Comparison of ENCODE assay signal across 8 cellular contexts in genomic region chr17:77449908-77450741, GRCh38.
DNase-seq lines count a peak whose midpoint lies in the region; ATAC-seq, FAIRE-seq and TF ChIP-seq lines count a peak whose summit lies in the region.

No MANE protein-coding gene starts in this region.

- H3K36me3 Mint-ChIP-seq in activated CD4-positive, alpha-beta T cell treated with anti-CD3 and anti-CD28 coated beads for 36 hours (ENCODE audit: low read depth): peaks cover 66% of the 10 kb centered on the region

- peak overlapping the region; percentile 96 for H3K4me3 Mint-ChIP-seq in activated CD4-positive, alpha-beta T cell treated with anti-CD3 and anti-CD28 coated beads for 36 hours

- no peaks in the 10 kb centered on the region for H3K9me3 Mint-ChIP-seq in activated CD4-positive, alpha-beta T cell treated with anti-CD3 and anti-CD28 coated beads for 36 hours (ENCODE audit: low read depth)

- peaks cover 23% of the 10 kb centered on the region for H3K79me2 ChIP-seq in endothelial cell of umbilical vein (ENCODE audit: control insufficient read depth, insufficient read depth, low read length)

- intact Hi-C loops in activated CD4-positive, alpha-beta T cell treated with anti-CD3 and anti-CD28 coated beads for 36 hours (cut with DNase I, micrococcal nuclease): loop anchor here (1.0 to 10.0 kb wide), 7 partner anchors 9 to 1295 kb away; partner anchors contain the start of genes JMJD6 (in 1 of the 2), METTL23 (in 1 of the 2), TMC6 (in 1 of the 2) and UBALD2 (in 1 of the 2)
- intact Hi-C loops in endothelial cell of umbilical vein (cut with micrococcal nuclease): loop anchor here (2.0 kb wide), 1 partner anchor 19 kb away; no protein-coding TSS in a partner anchor

- no peak overlapping the region for H2AFZ ChIP-seq in endothelial cell of umbilical vein (ENCODE audit: low read depth, low read length)

- TF ChIP-seq POLR2A in endothelial cell of umbilical vein (IDR thresholded peaks at IDR 0.05; ENCODE audit: low read depth, low read length): no peak

- no peaks in the 10 kb centered on the region for H3K9me1 ChIP-seq in endothelial cell of umbilical vein (replicated peaks; ENCODE audit: control insufficient read depth, extremely low read depth, insufficient read depth, low read length)

- peaks cover 51% of the 10 kb centered on the region for H3K4me1 Mint-ChIP-seq in activated CD4-positive, alpha-beta T cell treated with anti-CD3 and anti-CD28 coated beads for 36 hours

- peak; percentile 88 for DNase-seq in activated CD4-positive, alpha-beta T cell treated with anti-CD3 and anti-CD28 coated beads for 36 hours
- DNase-seq in activated CD4-positive, alpha-beta T cell treated with anti-CD3 and anti-CD28 coated beads for 1 hour: no peak
- DNase-seq in activated CD4-positive, alpha-beta T cell treated with anti-CD3 and anti-CD28 coated beads, Interleukin-2, amount 50 U/mL, for 48 hours: peak; percentile 88 to 89
- no peak for DNase-seq in endothelial cell of umbilical vein (ENCODE audit: low read depth, low spot score)

- peaks cover 37% of the 10 kb centered on the region for H3K4me1 ChIP-seq in endothelial cell of umbilical vein (ENCODE audit: control insufficient read depth, extremely low read depth, insufficient read depth, low read length)
- peaks cover 59 to 66% of the 10 kb centered on the region in 2 donors for H3K4me1 ChIP-seq in mucosa of rectum (ENCODE audit: control insufficient read depth in 2 of 2, insufficient read depth in 2 of 2, low read length in 2 of 2)
- H3K4me1 ChIP-seq in subcutaneous abdominal adipose tissue (ENCODE audit: control insufficient read depth in 5 of 5, insufficient read depth in 5 of 5, low read length in 5 of 5): peaks cover 8 to 79% (median 63%) of the 10 kb centered on the region in 5 donors

- peak overlapping the region; percentile 95 for H3K27ac Mint-ChIP-seq in activated CD4-positive, alpha-beta T cell treated with anti-CD3 and anti-CD28 coated beads for 36 hours

- H3K4me3 ChIP-seq in endothelial cell of umbilical vein (replicated peaks in 1 of 3; ENCODE audit: insufficient read depth in 1 of 3, low read depth in 1 of 3, low read length in 3 of 3) (peak overlapping the region in 2 of 3 experiments; percentile 70 to 78), mucosa of rectum (ENCODE audit: low read length in 2 of 2) (peak overlapping the region; percentile 69 to 81), subcutaneous abdominal adipose tissue (ENCODE audit: low read depth in 1 of 5, low read length in 5 of 5) (peak overlapping the region; percentile 55 to 70 (median 66))

- no peaks in the 10 kb centered on the region for H3K9me3 ChIP-seq in endothelial cell of umbilical vein (replicated peaks; ENCODE audit: control insufficient read depth, insufficient read depth, low read length)
- no peaks in the 10 kb centered on the region for H3K9me3 ChIP-seq in mucosa of rectum (ENCODE audit: control insufficient read depth in 2 of 2, low read length in 2 of 2)
- H3K9me3 ChIP-seq in subcutaneous abdominal adipose tissue (ENCODE audit: control insufficient read depth in 5 of 5, low read length in 5 of 5): peaks cover 0 to 2% (median 0%) of the 10 kb centered on the region in 5 donors

- H3K4me2 ChIP-seq in endothelial cell of umbilical vein (ENCODE audit: insufficient read depth, low read length): peak overlapping the region; percentile 88

- no peaks in the 10 kb centered on the region for H3K27me3 Mint-ChIP-seq in activated CD4-positive, alpha-beta T cell treated with anti-CD3 and anti-CD28 coated beads for 36 hours

- POLR2A ChIA-PET in activated CD4-positive, alpha-beta T cell treated with anti-CD3 and anti-CD28 coated beads for 36 hours (lab: Charles Lee): interaction anchor here (0.6 to 1.3 kb wide), 5 partner anchors 9 to 58 kb away, joined by 3 to 5 read pairs (median 3); no protein-coding TSS in a partner anchor
- POLR2A ChIA-PET in endothelial cell of umbilical vein (lab: Charles Lee): interaction anchor here (1.8 to 1.9 kb wide), 2 partner anchors 9 to 21 kb away, joined by 6 to 8 read pairs; no protein-coding TSS in a partner anchor

- BruUV-seq in endothelial cell of umbilical vein (replicated peaks; lab: Mats Ljungman, UMichigan): no TSS peak

- dilution Hi-C loops in endothelial cell of umbilical vein (cut with MboI; ENCODE audit: extremely low pct_ligation_motif_present, low sequenced_read_pairs): no loop called here

- FAIRE-seq in endothelial cell of umbilical vein (lab: Jason Lieb, UNC): peak; percentile 77

- ATAC-seq in activated CD4-positive, alpha-beta T cell treated with anti-CD3 and anti-CD28 coated beads for 36 hours: peak; percentile 44
- ATAC-seq in GM21529 (IDR thresholded peaks at IDR 0.05; ENCODE audit: unreplicated experiment) (no peak), GM19455 (IDR thresholded peaks at IDR 0.05; ENCODE audit: unreplicated experiment) (no peak)

- H3K36me3 ChIP-seq in endothelial cell of umbilical vein (ENCODE audit: control insufficient read depth in 2 of 2, extremely low read depth in 1 of 2, insufficient read depth in 2 of 2, low read length in 2 of 2): no peaks in the 10 kb centered on the region
- H3K36me3 ChIP-seq in mucosa of rectum (ENCODE audit: control insufficient read depth in 2 of 2, insufficient read depth in 2 of 2, low read length in 2 of 2): no peaks in the 10 kb centered on the region
- no peaks in the 10 kb centered on the region for H3K36me3 ChIP-seq in subcutaneous abdominal adipose tissue (ENCODE audit: control insufficient read depth in 5 of 5, insufficient read depth in 5 of 5, low read length in 5 of 5)

- no peak overlapping the region for H3K9ac ChIP-seq in endothelial cell of umbilical vein (replicated peaks; ENCODE audit: extremely low read depth, insufficient read depth, low read length)
- peak overlapping the region; percentile 62 to 75 for H3K9ac ChIP-seq in mucosa of rectum (ENCODE audit: low read depth in 1 of 2, low read length in 2 of 2)
- peak overlapping the region in 3 of 5 donors; percentile 14 to 77 (median 68) for H3K9ac ChIP-seq in subcutaneous abdominal adipose tissue (ENCODE audit: low read length in 5 of 5)

- H4K20me1 ChIP-seq in endothelial cell of umbilical vein (replicated peaks; ENCODE audit: control insufficient read depth, extremely low read depth, insufficient read depth, low read length): no peaks in the 10 kb centered on the region

- H3K27me3 ChIP-seq in endothelial cell of umbilical vein (ENCODE audit: control insufficient read depth in 2 of 2, insufficient read depth in 2 of 2, low read length in 2 of 2) (no peaks in the 10 kb centered on the region), mucosa of rectum (ENCODE audit: control insufficient read depth in 2 of 2, insufficient read depth in 2 of 2, low read length in 2 of 2) (no peaks in the 10 kb centered on the region), subcutaneous abdominal adipose tissue (ENCODE audit: control insufficient read depth in 5 of 5, insufficient read depth in 4 of 5, low read length in 5 of 5) (no peaks in the 10 kb centered on the region)

- no peak for TF ChIP-seq CTCF in endothelial cell of umbilical vein (IDR thresholded peaks at IDR 0.05; ENCODE audit: extremely low read depth in 1 of 2, insufficient read depth in 1 of 2, low read depth in 1 of 2, low read length in 2 of 2)

- no peak overlapping the region for H3K27ac ChIP-seq in endothelial cell of umbilical vein (ENCODE audit: insufficient read depth, low read depth, low read length)
- peak overlapping the region; percentile 76 to 84 for H3K27ac ChIP-seq in mucosa of rectum (ENCODE audit: low read depth in 2 of 2, low read length in 2 of 2)
- H3K27ac ChIP-seq in subcutaneous abdominal adipose tissue (ENCODE audit: low read depth, low read length): peak overlapping the region; percentile 65

- CTCF ChIA-PET in activated CD4-positive, alpha-beta T cell treated with anti-CD3 and anti-CD28 coated beads for 36 hours (lab: Charles Lee): interaction anchor here (2.0 to 4.1 kb wide), 6 partner anchors 9 to 49 kb away, joined by 5 to 27 read pairs (median 10); no protein-coding TSS in a partner anchor
- CTCF ChIA-PET in endothelial cell of umbilical vein (lab: Charles Lee): interaction anchor here (0.8 to 3.7 kb wide), 10 partner anchors 10 to 119 kb away, joined by 3 to 39 read pairs (median 4); no protein-coding TSS in a partner anchor

TF ChIP-seq in endothelial cell of umbilical vein, 7 proteins besides CTCF, POLR2A, EP300 and RAD21:
- no peak for TF ChIP-seq EZH2 (IDR thresholded peaks at IDR 0.05; ENCODE audit: borderline replicate concordance, low read depth, low read length, severe bottlenecking)
- TF ChIP-seq GATA2 (IDR thresholded peaks at IDR 0.05; ENCODE audit: insufficient read depth, insufficient read length, low read depth, low read length): peak; percentile 16
- peak; percentile 63 for TF ChIP-seq FOS (IDR thresholded peaks at IDR 0.05; ENCODE audit: borderline replicate concordance, insufficient read depth, low read length)
- TF ChIP-seq JUN (IDR thresholded peaks at IDR 0.05; ENCODE audit: borderline replicate concordance, insufficient read depth, insufficient read length, low read depth): peak; percentile 8
- no peak for TF ChIP-seq MYC (IDR thresholded peaks at IDR 0.05; ENCODE audit: low read depth, low read length)

Comparison
In these comparisons a context has a peak if more than half of its experiments do, and no peak if none do; other contexts are left out.
1. DNase-seq: peak in activated CD4-positive, alpha-beta T cell treated with anti-CD3 and anti-CD28 coated beads for 36 hours (single experiment) and activated CD4-positive, alpha-beta T cell treated with anti-CD3 and anti-CD28 coated beads, Interleukin-2, amount 50 U/mL, for 48 hours (2 of 2); none in activated CD4-positive, alpha-beta T cell treated with anti-CD3 and anti-CD28 coated beads for 1 hour (single experiment) and endothelial cell of umbilical vein (single experiment).
2. Peak in every context shown above with its lines, with median percentiles within 50 percentile points of each other: H3K4me3 ChIP-seq.